ENCODE assay signal across 9 cellular contexts in genomic region chr17:1865252-1866037, GRCh38. TPM values are rescaled to one million over a fixed set of nuclear protein-coding genes. Genes with fewer than 3 reads are reported as not detected.
DNase-seq lines count a peak whose midpoint lies in the region; FAIRE-seq and TF ChIP-seq lines count a peak whose summit lies in the region.
"Had no signal": no experiment of that assay in that cellular context is flagged by ENCODE, and none has a peak within 500 bp of the region (broad histone marks: within the 10 kb centered on the region; RNA-seq: fewer than 3 reads in every experiment).

No MANE protein-coding gene starts in this region.

- TF ChIP-seq POLR2A in Peyer's patch (IDR thresholded peaks at IDR 0.05) = no peak

- no peaks in the 10 kb centered on the region for H3K4me1 ChIP-seq in Peyer's patch

- FAIRE-seq in GM19239 (lab: Jason Lieb, UNC) = peak; percentile 72

- no peaks in the 10 kb centered on the region for H3K9me3 Mint-ChIP-seq in activated naive CD8-positive, alpha-beta T cell treated with anti-CD3 and anti-CD28 coated beads for 36 hours

- H3K27me3 Mint-ChIP-seq in activated naive CD8-positive, alpha-beta T cell treated with anti-CD3 and anti-CD28 coated beads for 36 hours = no peaks in the 10 kb centered on the region

- peaks cover 0 to 25% (median 0%) of the 10 kb centered on the region in 3 donors for H3K36me3 ChIP-seq in Peyer's patch

- no peak overlapping the region for H3K27ac ChIP-seq in Peyer's patch
- H3K27ac ChIP-seq: HL-60 had no signal

- peak; percentile 43 for DNase-seq in AG10803 (ENCODE audit: low read depth)
- peak; percentile 35 for DNase-seq in GM19239 (ENCODE audit: insufficient read length, low spot score)
- DNase-seq in Peyer's patch = peak in 1 of 3 donors; percentile 75
- DNase-seq in activated naive CD8-positive, alpha-beta T cell treated with anti-CD3 and anti-CD28 coated beads for 36 hours = peak; percentile 43
- peak; percentile 61 for DNase-seq in iPS-NIHi7 (ENCODE audit: extremely low spot score)
- peak; percentile 20 for DNase-seq in stimulated activated CD8-positive, alpha-beta memory T cell treated with anti-CD3 and anti-CD28 coated beads, Interleukin-4, amount 100 ng/mL, for 24 hours (ENCODE audit: low read depth)
- no peak for DNase-seq in hippocampal formation (lab: John Stamatoyannopoulos, UW)
- no peak for DNase-seq in NCI-H2081 treated with DMSO at 0.1 percent for 48 hours (lab: John Stamatoyannopoulos, UW)

- no peaks in the 10 kb centered on the region for H3K27me3 ChIP-seq in Peyer's patch

- H3K9me3 ChIP-seq in Peyer's patch = no peaks in the 10 kb centered on the region

- TF ChIP-seq CTCF in AG10803 (conservative IDR thresholded peaks at IDR 0.05; ENCODE audit: low read length) (peak; percentile 64), Peyer's patch (IDR thresholded peaks at IDR 0.05) (peak; percentile 41 to 81 (median 70))

- H3K4me3 ChIP-seq in AG10803 (ENCODE audit: low read length) (no peak overlapping the region), Peyer's patch (no peak overlapping the region)

- H3K4me3 Mint-ChIP-seq in activated naive CD8-positive, alpha-beta T cell treated with anti-CD3 and anti-CD28 coated beads for 36 hours = no peak overlapping the region

- no peak overlapping the region for H3K27ac Mint-ChIP-seq in activated naive CD8-positive, alpha-beta T cell treated with anti-CD3 and anti-CD28 coated beads for 36 hours

- peaks cover 18% of the 10 kb centered on the region for H3K36me3 Mint-ChIP-seq in activated naive CD8-positive, alpha-beta T cell treated with anti-CD3 and anti-CD28 coated beads for 36 hours

- H3K4me1 Mint-ChIP-seq in activated naive CD8-positive, alpha-beta T cell treated with anti-CD3 and anti-CD28 coated beads for 36 hours = peaks cover 15% of the 10 kb centered on the region

RNA-seq across cellular contexts. Expression of gene RPA1, which starts 35.6 kb away (rescaled TPM):
- 10 to 100 TPM; 17.2 to 32.2 (median 26.0) TPM for total RNA-seq in Peyer's patch
- total RNA-seq in activated naive CD8-positive, alpha-beta T cell treated with anti-CD3 and anti-CD28 coated beads for 36 hours = 100 to 1,000 TPM; 207 to 217 TPM

RNA-seq across cellular contexts. Expression of gene SMYD4, which starts 35.7 kb away (rescaled TPM):
- total RNA-seq in Peyer's patch = 10 to 100 TPM; 31.2 to 42.1 (median 39.8) TPM
- 10 to 100 TPM; 20.0 to 21.0 TPM for total RNA-seq in activated naive CD8-positive, alpha-beta T cell treated with anti-CD3 and anti-CD28 coated beads for 36 hours

Comparison
In these comparisons a context has a peak if more than half of its experiments do, and no peak if none do; other contexts are left out.
1. DNase-seq: peak in AG10803 (single experiment), GM19239 (single experiment), activated naive CD8-positive, alpha-beta T cell treated with anti-CD3 and anti-CD28 coated beads for 36 hours (single experiment), iPS-NIHi7 (single experiment) and stimulated activated CD8-positive, alpha-beta memory T cell treated with anti-CD3 and anti-CD28 coated beads, Interleukin-4, amount 100 ng/mL, for 24 hours (single experiment); none in hippocampal formation (0 of 2) and NCI-H2081 treated with DMSO at 0.1 percent for 48 hours (single experiment).
2. RNA of gene RPA1, which starts 35.6 kb away (total RNA-seq): 207 to 217 TPM in activated naive CD8-positive, alpha-beta T cell treated with anti-CD3 and anti-CD28 coated beads for 36 hours; 17.2 to 32.2 TPM in Peyer's patch; every median in the first group is over 4 times any median in the second.